Comparison of ENCODE assay signal across 15 cellular contexts in genomic region chr4:52202251-52202779, GRCh38.
"Had no signal": no experiment of that assay in that cellular context is flagged by ENCODE, and none has a peak within 500 bp of the region (broad histone marks: within the 10 kb centered on the region; RNA-seq: fewer than 3 reads in every experiment).

No MANE protein-coding gene starts in this region.

- DNase-seq: activated CD4-positive, alpha-beta memory T cell treated with anti-CD3 and anti-CD28 coated beads for 36 hours; activated CD4-positive, alpha-beta T cell treated with anti-CD3 and anti-CD28 coated beads for 36 hours; activated CD8-positive, alpha-beta memory T cell treated with anti-CD3 and anti-CD28 coated beads, Interleukin-2, amount 10 ng/mL, durations not matched to agents 7 days and 5 days; activated T-cell treated with anti-CD3 and anti-CD28 coated beads, Interleukin-2, amount 50 U/mL, for 1 hour; adrenal gland; caudate nucleus; esophagus squamous epithelium; hypothalamus; immature natural killer cell; stimulated activated CD4-positive, alpha-beta T cell treated with anti-CD3 and anti-CD28 coated beads, Interleukin-12 subunit alpha, Interleukin-12 subunit beta, amount 100 ng/mL, for 4 hours; WERI-Rb-1 had no signal

- H3K27me3 ChIP-seq: adrenal gland, esophagus squamous epithelium had no signal

- H3K36me3 ChIP-seq: adrenal gland, esophagus squamous epithelium, WERI-Rb-1 had no signal

- ATAC-seq: activated CD4-positive, alpha-beta T cell treated with anti-CD3 and anti-CD28 coated beads for 36 hours; activated CD8-positive, alpha-beta memory T cell treated with anti-CD3 and anti-CD28 coated beads, Interleukin-2, amount 10 ng/mL, durations not matched to agents 7 days and 5 days; stimulated activated effector memory CD8-positive, alpha-beta T cell treated with anti-CD3 and anti-CD28 coated beads, Interleukin-12 subunit alpha, Interleukin-12 subunit beta, amount 100 ng/mL, for 72 hours had no signal

- H3K27ac ChIP-seq: adrenal gland, coronary artery, esophagus squamous epithelium, parathyroid adenoma, WERI-Rb-1 had no signal

- H3K4me1 ChIP-seq: adrenal gland, esophagus squamous epithelium, parathyroid adenoma had no signal

- H3K9me3 ChIP-seq: adrenal gland, esophagus squamous epithelium had no signal

- H3K4me3 ChIP-seq: adrenal gland, coronary artery, esophagus squamous epithelium, lung had no signal
